In the genomic region with DNA sequence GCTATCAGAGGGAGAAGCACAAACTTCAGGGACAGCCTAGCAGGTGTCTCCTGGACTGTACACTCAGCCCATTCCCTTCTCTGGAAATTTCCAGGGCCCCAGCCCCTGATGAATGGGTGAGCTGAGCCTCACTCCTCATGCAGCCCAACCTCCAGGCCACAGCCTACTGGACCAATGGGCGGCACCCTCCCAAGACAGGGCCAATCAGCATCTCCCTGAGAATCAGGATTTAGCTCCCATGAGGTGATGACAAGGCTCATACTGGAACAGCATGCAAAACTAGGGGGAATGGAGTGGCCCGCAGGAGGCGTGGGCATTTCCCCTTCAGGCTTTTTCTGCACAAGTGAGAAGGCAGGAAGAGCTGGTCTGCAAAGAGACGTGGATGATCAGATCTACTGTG, we compare ENCODE assay signal across 19 cellular contexts. TPM values are rescaled to one million over a fixed set of nuclear protein-coding genes. Genes with fewer than 3 reads are reported as not detected.
DNase-seq lines count a peak whose midpoint lies in the region; ATAC-seq, FAIRE-seq and TF ChIP-seq lines count a peak whose summit lies in the region.
"Had no signal": no experiment of that assay in that cellular context is flagged by ENCODE, and none has a peak within 500 bp of the region (broad histone marks: within the 10 kb centered on the region; RNA-seq: fewer than 3 reads in every experiment).

No MANE protein-coding gene starts in this region.

- no peaks in the 10 kb centered on the region for H3K9me2 ChIP-seq in MM.1S (replicated peaks; ENCODE audit: insufficient read depth, low read length)

- no peak overlapping the region for H2BK20ac ChIP-seq in H1 (ENCODE audit: low read length)

- H3K18ac ChIP-seq in H1 (ENCODE audit: extremely low read depth, low read length) = no peak overlapping the region

- WGBS in H1 (ENCODE audit: extremely low coverage in 1 of 2, insufficient coverage in 1 of 2, insufficient read length in 1 of 2, insufficient replicate concordance in 2 of 2, low coverage in 1 of 2, low lambda C conversion rate in 2 of 2, missing lambda C conversion rate in 1 of 2), 2 experiments = 91% methylated on average over 4 of the region's 4 CpGs; no CpG with 5 or more reads in 1 of the 2 experiments

- intact Hi-C loops in cardiac septum (cut with DNase I) = no loop called here
- intact Hi-C loops in left ventricle myocardium superior (cut with micrococcal nuclease) = no loop called here
- intact Hi-C loops in activated CD4-positive, alpha-beta memory T cell treated with anti-CD3 and anti-CD28 coated beads for 36 hours (cut with micrococcal nuclease) = loop anchor here (1.0 kb wide), 1 partner anchor 15 kb away; no protein-coding TSS in a partner anchor

- no peak overlapping the region for H3K4me3 Mint-ChIP-seq in activated CD4-positive, alpha-beta memory T cell treated with anti-CD3 and anti-CD28 coated beads for 36 hours
- H3K4me3 Mint-ChIP-seq: neural crest cell had no signal

- H4K5ac ChIP-seq in H1 (ENCODE audit: insufficient read length, low read depth, low read length) = no peak overlapping the region

- H3K56ac ChIP-seq in H1 (replicated peaks; ENCODE audit: insufficient read length, low read depth, low read length) = no peak overlapping the region

- CTCF ChIA-PET in activated CD4-positive, alpha-beta memory T cell treated with anti-CD3 and anti-CD28 coated beads for 36 hours (lab: Charles Lee) = interaction anchor here (0.6 to 1.6 kb wide), 7 partner anchors 13 to 128 kb away, joined by 3 to 5 read pairs (median 3); a partner anchor contains a TSS
- CTCF ChIA-PET in H1 (lab: Charles Lee; ENCODE audit: partially characterized antibody) = interaction anchor here (0.8 to 1.9 kb wide), 6 partner anchors 8 to 188 kb away, joined by 3 to 6 read pairs (median 4); no protein-coding TSS in a partner anchor

- H2BK5ac ChIP-seq in H1 (ENCODE audit: low read depth, low read length) = no peak overlapping the region

- DNase-seq in cardiac septum (ENCODE audit: low spot score) = peak; percentile 53
- no peak for DNase-seq in left ventricle myocardium superior
- DNase-seq in activated CD4-positive, alpha-beta memory T cell treated with anti-CD3 and anti-CD28 coated beads for 36 hours = no peak
- no peak for DNase-seq in H1 (ENCODE audit: low read depth in 1 of 2, low spot score in 2 of 2)
- no peak for DNase-seq in MM.1S
- DNase-seq in NCI-H2081 (lab: John Stamatoyannopoulos, UW) = no peak
- DNase-seq in Kasumi-1 (lab: John Stamatoyannopoulos, UW) = no peak
- DNase-seq: activated CD4-positive, CD25-positive, alpha-beta regulatory T cell treated with anti-CD3 and anti-CD28 coated beads, Interleukin-2, amount 50 U/mL, for 72 hours; CD8-positive, alpha-beta T cell; DMS53; foreskin fibroblast; GDM1; left ventricle myocardium inferior; midbrain; MV-4-11; NCI-H1694; uterus had no signal

- no peaks in the 10 kb centered on the region for H3F3A ChIP-seq in MM.1S (ENCODE audit: insufficient read depth, low read length)

- peaks cover 79% of the 10 kb centered on the region for H3K36me3 Mint-ChIP-seq in activated CD4-positive, alpha-beta memory T cell treated with anti-CD3 and anti-CD28 coated beads for 36 hours

- no peaks in the 10 kb centered on the region for H3K27me3 Mint-ChIP-seq in activated CD4-positive, alpha-beta memory T cell treated with anti-CD3 and anti-CD28 coated beads for 36 hours

- no peak for FAIRE-seq in H1 (lab: Jason Lieb, UNC)

- H2BK12ac ChIP-seq in H1 (ENCODE audit: low read depth, low read length) = no peak overlapping the region

- H2BK120ac ChIP-seq in H1 (replicated peaks; ENCODE audit: low read depth, low read length) = no peak overlapping the region

- no peaks in the 10 kb centered on the region; a peak in 1 of 7 replicates for H3K27me3 ChIP-seq in H1 (replicated peaks in 1 of 4; ENCODE audit: control insufficient read depth in 3 of 4, extremely low read depth in 1 of 4, insufficient read depth in 3 of 4, low read length in 3 of 4)
- no peaks in the 10 kb centered on the region for H3K27me3 ChIP-seq in MM.1S (replicated peaks; ENCODE audit: insufficient read depth, low read length)
- H3K27me3 ChIP-seq: suprapubic skin, uterus had no signal

- no peak for TF ChIP-seq EP300 in H1 (IDR thresholded peaks at IDR 0.05; ENCODE audit: borderline replicate concordance in 1 of 2, low read depth in 2 of 2, low read length in 2 of 2)

- H4K91ac ChIP-seq in H1 (replicated peaks; ENCODE audit: insufficient read length, low read length) = no peak overlapping the region

- H3K23ac ChIP-seq in H1 (ENCODE audit: insufficient read length) = no peak overlapping the region

- H3K4me1 ChIP-seq in H1 (replicated peaks in 1 of 4; ENCODE audit: control insufficient read depth in 3 of 4, insufficient read depth in 4 of 4, low read length in 3 of 4) = no peaks in the 10 kb centered on the region
- H3K4me1 ChIP-seq in MM.1S (ENCODE audit: low read length) = no peaks in the 10 kb centered on the region
- H3K4me1 ChIP-seq: suprapubic skin, uterus had no signal

- POLR2A ChIA-PET in activated CD4-positive, alpha-beta memory T cell treated with anti-CD3 and anti-CD28 coated beads for 36 hours (lab: Charles Lee) = interaction anchor here (0.9 to 1.8 kb wide), 6 partner anchors 10 to 33 kb away, joined by 3 to 6 read pairs (median 4); a partner anchor contains a TSS
- POLR2A ChIA-PET in H1 (lab: Charles Lee; ENCODE audit: partially characterized antibody) = no interaction called here

- H2AFZ ChIP-seq in H1 (ENCODE audit: low read length) = no peak overlapping the region
- no peak overlapping the region for H2AFZ ChIP-seq in MM.1S (ENCODE audit: low read length)

- H3K14ac ChIP-seq in H1 (ENCODE audit: insufficient read length) = no peak overlapping the region

- H3K79me2 ChIP-seq in H1 (ENCODE audit: control insufficient read depth in 1 of 2, insufficient read depth in 2 of 2, low read length in 2 of 2) = no peaks in the 10 kb centered on the region
- peaks cover 34% of the 10 kb centered on the region; the same call in 1 of the 2 replicates for H3K79me2 ChIP-seq in MM.1S (ENCODE audit: low read length)

- H3K4me2 ChIP-seq in H1 (ENCODE audit: insufficient read depth in 1 of 2, low read depth in 2 of 2, low read length in 2 of 2) (no peak overlapping the region), MM.1S (ENCODE audit: low read depth, low read length) (no peak overlapping the region)

- no peaks in the 10 kb centered on the region for H3K79me1 ChIP-seq in H1 (ENCODE audit: low read depth, low read length)

- no peak overlapping the region for H3K4ac ChIP-seq in H1 (replicated peaks; ENCODE audit: insufficient read length, low read depth, low read length)

- H3K36me3 ChIP-seq in H1 (ENCODE audit: control insufficient read depth in 2 of 4, insufficient read depth in 4 of 4, low read length in 3 of 4) = no peaks in the 10 kb centered on the region
- H3K36me3 ChIP-seq in MM.1S (replicated peaks; ENCODE audit: insufficient read depth, low read length) = no peaks in the 10 kb centered on the region; the same call in 1 of the 2 replicates
- H3K36me3 ChIP-seq: uterus had no signal

- H3K9me3 ChIP-seq in H1 (ENCODE audit: insufficient read depth in 2 of 2, low read depth in 1 of 2, low read length in 1 of 2) (no peaks in the 10 kb centered on the region), MM.1S (replicated peaks; ENCODE audit: insufficient read depth, low read length) (no peaks in the 10 kb centered on the region)
- H3K9me3 ChIP-seq: left ventricle myocardium inferior, suprapubic skin, uterus had no signal

- H4K20me1 ChIP-seq in H1 (replicated peaks in 1 of 2; ENCODE audit: control insufficient read depth in 1 of 2, insufficient read depth in 2 of 2, low read length in 2 of 2) (no peaks in the 10 kb centered on the region), MM.1S (ENCODE audit: insufficient read depth, low read length) (no peaks in the 10 kb centered on the region)

- H3K27ac ChIP-seq in H1 (ENCODE audit: low read depth, low read length) (no peak overlapping the region), MM.1S (ENCODE audit: low read length) (no peak overlapping the region)
- H3K27ac ChIP-seq: left ventricle myocardium inferior, suprapubic skin, uterus had no signal

- no peak for TF ChIP-seq POLR2A in H1 (IDR thresholded peaks at IDR 0.05; ENCODE audit: control extremely low read depth in 1 of 2, low read depth in 2 of 2, low read length in 2 of 2)

- no peak overlapping the region for H2BK15ac ChIP-seq in H1 (ENCODE audit: low read length)

- peak overlapping the region; percentile 9; the same call in 1 of the 2 replicates for H4K8ac ChIP-seq in H1 (ENCODE audit: extremely low read depth, insufficient read depth, low read length)

- H3K4me1 Mint-ChIP-seq in activated CD4-positive, alpha-beta memory T cell treated with anti-CD3 and anti-CD28 coated beads for 36 hours (ENCODE audit: low read depth) = peaks cover 83% of the 10 kb centered on the region

- TF ChIP-seq CTCF in H1 (IDR thresholded peaks at IDR 0.05; ENCODE audit: control extremely low read depth in 1 of 3, insufficient read depth in 1 of 3, low read depth in 1 of 3, low read length in 3 of 3) (no peak), MM.1S (IDR thresholded peaks at IDR 0.05; ENCODE audit: low read length) (no peak)

- H3K27ac Mint-ChIP-seq in activated CD4-positive, alpha-beta memory T cell treated with anti-CD3 and anti-CD28 coated beads for 36 hours = peak overlapping the region; percentile 54

- no peak for ATAC-seq in left ventricle myocardium superior

- no peak overlapping the region for H3K9ac ChIP-seq in H1 (replicated peaks in 1 of 4; ENCODE audit: extremely low read depth in 1 of 4, low read depth in 3 of 4, low read length in 3 of 4)
- no peak overlapping the region for H3K9ac ChIP-seq in MM.1S (ENCODE audit: low read length)

- H3K9me3 Mint-ChIP-seq in activated CD4-positive, alpha-beta memory T cell treated with anti-CD3 and anti-CD28 coated beads for 36 hours = no peaks in the 10 kb centered on the region
- H3K9me3 Mint-ChIP-seq: CD8-positive, alpha-beta T cell; neural crest cell had no signal

- H3K23me2 ChIP-seq in H1 (ENCODE audit: low read depth, low read length) = no peaks in the 10 kb centered on the region

- H3K4me3 ChIP-seq in H1 (ENCODE audit: extremely low read depth in 1 of 4, insufficient read depth in 2 of 4, low read depth in 3 of 4, low read length in 4 of 4) = no peak overlapping the region
- H3K4me3 ChIP-seq in MM.1S (ENCODE audit: low read length) = no peak overlapping the region
- H3K4me3 ChIP-seq: left ventricle myocardium inferior, suprapubic skin, uterus had no signal

- no peak for TF ChIP-seq RAD21 in H1 (IDR thresholded peaks at IDR 0.05 in 1 of 2, conservative IDR thresholded peaks at IDR 0.05 in 1 of 2; ENCODE audit: low read depth in 2 of 2, low read length in 2 of 2)

- no peak overlapping the region for H2AK5ac ChIP-seq in H1 (ENCODE audit: low read depth, low read length)

RNA-seq across cellular contexts. Expression of a gene that starts 29.0 kb away (rescaled TPM):
- total RNA-seq in cardiac septum = 4.3 TPM
- 2.3 TPM for total RNA-seq in left ventricle myocardium superior
- 10 to 100 TPM; 35.8 to 36.5 TPM for total RNA-seq in activated CD4-positive, alpha-beta memory T cell treated with anti-CD3 and anti-CD28 coated beads for 36 hours
- 0.84 and 0.91 TPM in 2 replicates for total RNA-seq in H1 (2021; fragmentation: NEBNext Ultra II Directional; extraction: Animal tissue kit (Norgen Biotek cat#: 25700))
- 0.25 and 0.27 TPM in 2 replicates for polyA plus RNA-seq in H1 (2011; rRNA removed)
- polyA plus RNA-seq in H1 (2011; cell fraction: cytosol; rRNA removed) = 0.25 TPM
- polyA plus RNA-seq in H1 (2011; cell fraction: nucleus; rRNA removed) = 0.48 TPM
- 0.51 to 0.70 TPM (median 0.57 TPM) in 4 replicates for polyA plus RNA-seq in H1 (2012, experiment 1 of 2)
- polyA plus RNA-seq in H1 (2012, experiment 2 of 2) = 0.10 TPM
- polyA plus RNA-seq in H1 (2013, experiment 1 of 2) = 0.20 TPM
- 0.20 TPM for polyA plus RNA-seq in H1 (2013, experiment 2 of 2)
- 0.47 and 0.71 TPM in 2 replicates for polyA minus RNA-seq in H1 (2011; rRNA and poly(A)+ RNA removed)
- polyA minus RNA-seq in H1 (2011; cell fraction: cytosol; rRNA and poly(A)+ RNA removed) = 0.66 TPM
- polyA minus RNA-seq in H1 (2011; cell fraction: nucleus; rRNA and poly(A)+ RNA removed) = 1.8 TPM
